Comparison of ENCODE assay signal across 9 cellular contexts in the genomic region with DNA sequence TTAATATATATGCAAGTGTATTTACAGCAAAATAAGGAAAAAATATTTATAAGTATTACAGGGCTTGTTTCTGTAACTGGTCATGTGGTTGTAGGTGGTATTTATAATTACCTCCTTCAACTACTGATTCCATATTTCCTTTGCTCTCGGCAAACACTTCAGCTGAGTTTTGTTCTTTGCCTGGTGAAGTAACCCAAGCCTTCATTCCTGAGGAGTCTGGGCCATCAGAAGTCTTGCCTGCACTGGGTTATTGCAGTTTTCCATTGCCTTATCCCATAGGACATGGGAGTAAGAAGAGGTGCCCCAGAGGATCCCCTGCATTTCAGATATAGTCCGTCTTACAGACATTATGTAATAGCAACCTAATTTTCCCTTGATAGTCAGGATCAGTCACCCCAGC. TPM values are rescaled to one million over a fixed set of nuclear protein-coding genes. Genes with fewer than 3 reads are reported as not detected.
"Had no signal": no experiment of that assay in that cellular context is flagged by ENCODE, and none has a peak within 500 bp of the region (broad histone marks: within the 10 kb centered on the region; RNA-seq: fewer than 3 reads in every experiment).

No MANE protein-coding gene starts in this region.

- DNase-seq: GM23248, GOT3, H7, H9, HCEC 1CT, HFFc6 had no signal

- ATAC-seq: GM23338, HCT116 had no signal

- H3K4me1 Mint-ChIP-seq: GM23338 had no signal

- H3K36me3 ChIP-seq: HAP-1 had no signal

- H3K27ac Mint-ChIP-seq: GM23338, H9, HFFc6 had no signal

- H3K4me3 Mint-ChIP-seq: GM23338, H9, HFFc6 had no signal

- H3K27ac ChIP-seq: GM23248 had no signal

- H3K9me3 Mint-ChIP-seq: GM23338, H9, HFFc6 had no signal

- H3K4me3 ChIP-seq: GM23248, GM23338, HAP-1 had no signal

- H3K9me3 ChIP-seq: HAP-1 had no signal

RNA-seq across cellular contexts. Expression of a gene that starts 23.8 kb away (rescaled TPM):
- total RNA-seq: HFFc6 had no signal
